ENCODE assay signal across 10 cellular contexts in genomic region chr7:134645478-134645877, GRCh38. TPM values are rescaled to one million over a fixed set of nuclear protein-coding genes. Genes with fewer than 3 reads are reported as not detected.
A peak's percentile ranks its signal among the peaks of the same experiment; 100 is the strongest.
DNase-seq lines count a peak whose midpoint lies in the region; ATAC-seq and TF ChIP-seq lines count a peak whose summit lies in the region.
"Had no signal": no experiment of that assay in that cellular context is flagged by ENCODE, and none has a peak within 500 bp of the region (broad histone marks: within the 10 kb centered on the region; RNA-seq: fewer than 3 reads in every experiment).

No MANE protein-coding gene starts in this region.

- intact Hi-C loops in Right ventricle myocardium superior (cut with DNase I): no loop called here
- intact Hi-C loops in dorsolateral prefrontal cortex (cut with DNase I): no loop called here
- intact Hi-C loops in aorta (cut with DNase I): no loop called here
- intact Hi-C loops in activated CD8-positive, alpha-beta T cell treated with anti-CD3 and anti-CD28 coated beads for 36 hours (cut with micrococcal nuclease): loop anchor here (5.0 kb wide), 2 partner anchors 67 to 107 kb away; no protein-coding TSS in a partner anchor

- H3K36me3 ChIP-seq in right atrium auricular region (no peaks in the 10 kb centered on the region), mucosa of rectum (ENCODE audit: control insufficient read depth in 2 of 2, insufficient read depth in 2 of 2, low read length in 2 of 2) (no peaks in the 10 kb centered on the region), aorta (ENCODE audit: control insufficient read depth in 1 of 2, insufficient read depth in 2 of 2, low read length in 1 of 2) (no peaks in the 10 kb centered on the region)

- H3K27ac ChIP-seq in right atrium auricular region: peak overlapping the region; percentile 81 to 87
- peak overlapping the region in 19 of 59 donors; percentile 73 to 95 (median 86) for H3K27ac ChIP-seq in dorsolateral prefrontal cortex
- H3K27ac ChIP-seq in mucosa of rectum (ENCODE audit: low read depth in 2 of 2, low read length in 2 of 2): peak overlapping the region; percentile 56 to 71
- no peak overlapping the region for H3K27ac ChIP-seq in aorta (ENCODE audit: low read depth in 1 of 2, low read length in 2 of 2)

- 65 to 72% methylated on average over 5 of the region's 5 CpGs for WGBS in aorta, 2 donors

- H3K4me1 ChIP-seq in right atrium auricular region (peaks cover 0 to 17% of the 10 kb centered on the region in 2 donors), mucosa of rectum (ENCODE audit: control insufficient read depth in 2 of 2, insufficient read depth in 2 of 2, low read length in 2 of 2) (peaks cover 4 to 12% of the 10 kb centered on the region in 2 donors), aorta (ENCODE audit: control insufficient read depth in 1 of 2, insufficient read depth in 2 of 2, low read length in 2 of 2) (peaks cover 0 to 1% of the 10 kb centered on the region in 2 donors)

- peaks cover 4% of the 10 kb centered on the region for H3K9me3 Mint-ChIP-seq in activated CD8-positive, alpha-beta T cell treated with anti-CD3 and anti-CD28 coated beads for 36 hours

- CTCF ChIA-PET in activated CD8-positive, alpha-beta T cell treated with anti-CD3 and anti-CD28 coated beads for 36 hours (lab: Charles Lee): interaction anchor here (0.7 to 4.7 kb wide), 14 partner anchors 11 to 220 kb away, joined by 3 to 65 read pairs (median 3); no protein-coding TSS in a partner anchor

- H3K9ac ChIP-seq in mucosa of rectum (ENCODE audit: low read depth in 1 of 2, low read length in 2 of 2): peak overlapping the region; percentile 71 to 83

- H3K4me3 Mint-ChIP-seq in activated CD8-positive, alpha-beta T cell treated with anti-CD3 and anti-CD28 coated beads for 36 hours: no peak overlapping the region
- H3K4me3 Mint-ChIP-seq: activated B cell treated with CpG ODN at 0.5 μM for 24 hours had no signal

- H3K27me3 ChIP-seq in right atrium auricular region (no peaks in the 10 kb centered on the region), dorsolateral prefrontal cortex (no peaks in the 10 kb centered on the region), mucosa of rectum (ENCODE audit: control insufficient read depth in 2 of 2, insufficient read depth in 2 of 2, low read length in 2 of 2) (peaks cover 0 to 2% of the 10 kb centered on the region in 2 donors), aorta (ENCODE audit: control insufficient read depth in 1 of 2, insufficient read depth in 2 of 2, low read length in 1 of 2) (no peaks in the 10 kb centered on the region)

- TF ChIP-seq CTCF in right atrium auricular region (IDR thresholded peaks at IDR 0.05) (no peak), dorsolateral prefrontal cortex (IDR thresholded peaks at IDR 0.05 in 54 of 56, conservative IDR thresholded peaks at IDR 0.05 in 2 of 56; ENCODE audit: low read depth in 1 of 56, partially characterized antibody in 56 of 56) (no peak)
- no peak for TF ChIP-seq CTCF in activated CD8-positive, alpha-beta T cell treated with anti-CD3 and anti-CD28 coated beads for 36 hours (IDR thresholded peaks at IDR 0.05)

- peaks cover 49% of the 10 kb centered on the region for H3K4me1 Mint-ChIP-seq in activated CD8-positive, alpha-beta T cell treated with anti-CD3 and anti-CD28 coated beads for 36 hours (ENCODE audit: low read depth)

- peak overlapping the region; percentile 79 to 80 for H3K4me3 ChIP-seq in right atrium auricular region
- H3K4me3 ChIP-seq in dorsolateral prefrontal cortex: peak overlapping the region; percentile 58 to 97 (median 82)
- peak overlapping the region; percentile 81 to 96 for H3K4me3 ChIP-seq in mucosa of rectum (ENCODE audit: low read length in 2 of 2)
- H3K4me3 ChIP-seq in aorta (ENCODE audit: low read length in 2 of 2): peak overlapping the region; percentile 68 to 99

- H3K9me3 ChIP-seq in right atrium auricular region (no peaks in the 10 kb centered on the region), mucosa of rectum (ENCODE audit: control insufficient read depth in 2 of 2, low read length in 2 of 2) (no peaks in the 10 kb centered on the region), aorta (ENCODE audit: control insufficient read depth, low read length) (no peaks in the 10 kb centered on the region)

- H3K36me3 Mint-ChIP-seq in activated CD8-positive, alpha-beta T cell treated with anti-CD3 and anti-CD28 coated beads for 36 hours (ENCODE audit: low read depth): peaks cover 5% of the 10 kb centered on the region

- POLR2A ChIA-PET in activated CD8-positive, alpha-beta T cell treated with anti-CD3 and anti-CD28 coated beads for 36 hours (lab: Charles Lee): interaction anchor here (0.9 to 3.9 kb wide), 8 partner anchors 9 to 506 kb away, joined by 3 to 25 read pairs (median 12); no protein-coding TSS in a partner anchor

- no peaks in the 10 kb centered on the region for H3K27me3 Mint-ChIP-seq in activated CD8-positive, alpha-beta T cell treated with anti-CD3 and anti-CD28 coated beads for 36 hours
- H3K27me3 Mint-ChIP-seq: activated B cell treated with CpG ODN at 0.5 μM for 24 hours had no signal

- no peak for DNase-seq in right atrium auricular region (ENCODE audit: low spot score)
- DNase-seq in Right ventricle myocardium superior: no peak
- DNase-seq in dorsolateral prefrontal cortex: no peak
- no peak for DNase-seq in aorta
- no peak for DNase-seq in activated CD8-positive, alpha-beta T cell treated with anti-CD3 and anti-CD28 coated beads for 36 hours
- DNase-seq: activated B cell treated with CpG ODN at 0.5 μM for 24 hours, NCI-H345 had no signal

- ATAC-seq in Right ventricle myocardium superior (ENCODE audit: poor library complexity): no peak
- ATAC-seq in aorta (ENCODE audit: low FRiP score): no peak
- ATAC-seq in HG03108 (IDR thresholded peaks at IDR 0.05; ENCODE audit: unreplicated experiment): no peak
- ATAC-seq in activated CD8-positive, alpha-beta T cell treated with anti-CD3 and anti-CD28 coated beads for 36 hours: no peak
- ATAC-seq in GM21825 (IDR thresholded peaks at IDR 0.05; ENCODE audit: unreplicated experiment): no peak

- no peak overlapping the region for H3K27ac Mint-ChIP-seq in activated CD8-positive, alpha-beta T cell treated with anti-CD3 and anti-CD28 coated beads for 36 hours
- H3K27ac Mint-ChIP-seq: activated B cell treated with CpG ODN at 0.5 μM for 24 hours had no signal

RNA-seq across cellular contexts. Expression of gene BPGM, which starts 1.2 kb away (rescaled TPM):
- total RNA-seq in right atrium auricular region (10 to 100 TPM; 12.5 to 16.7 TPM), Right ventricle myocardium superior (12.3 TPM), dorsolateral prefrontal cortex (10 to 100 TPM; 10.1 to 26.8 (median 16.2) TPM), aorta (10 to 100 TPM; 10.5 to 15.7 TPM)
- 10 to 100 TPM; 18.2 to 27.7 TPM for polyA plus RNA-seq in aorta
- 10 to 100 TPM; 11.2 to 12.4 TPM for total RNA-seq in activated CD8-positive, alpha-beta T cell treated with anti-CD3 and anti-CD28 coated beads for 36 hours

Comparison
In these comparisons a context has a peak if more than half of its experiments do, and no peak if none do; other contexts are left out.
1. H3K27ac ChIP-seq: peak in right atrium auricular region (2 of 2) and mucosa of rectum (2 of 2); none in aorta (0 of 2).
2. Peak in every context shown above with its lines, with median percentiles within 50 percentile points of each other: H3K4me3 ChIP-seq.